ENCODE assay signal across 2 cellular contexts in genomic region chr6:132252113-132252512, GRCh38.
TF ChIP-seq lines count a peak whose summit lies in the region.

No MANE protein-coding gene starts in this region.

TF ChIP-seq in GM23338, 12 proteins besides CTCF, POLR2A, EP300 and RAD21 (continued from another document):
- TF ChIP-seq REST (IDR thresholded peaks at IDR 0.05; ENCODE audit: unreplicated experiment), result no peak
- no peak for TF ChIP-seq ZNF114 (CRISPR knock-in tag; IDR thresholded peaks at IDR 0.05)
- TF ChIP-seq ETS1 (IDR thresholded peaks at IDR 0.05), result no peak
- TF ChIP-seq CREB1 (CRISPR knock-in tag; IDR thresholded peaks at IDR 0.05; ENCODE audit: low read depth), result no peak
- no peak for TF ChIP-seq ZNF331 (CRISPR knock-in tag; IDR thresholded peaks at IDR 0.05; ENCODE audit: low read depth)
- no peak for TF ChIP-seq EZH2 (IDR thresholded peaks at IDR 0.05; ENCODE audit: low read depth, unreplicated experiment)
- no peak for TF ChIP-seq EZH2phosphoT487 (IDR thresholded peaks at IDR 0.05; ENCODE audit: unreplicated experiment)
- no peak for TF ChIP-seq ZNF462 (CRISPR knock-in tag; IDR thresholded peaks at IDR 0.05)

TF ChIP-seq in H1, 55 proteins besides CTCF, POLR2A, EP300 and RAD21 (continued from another document):
- TF ChIP-seq GABPA (IDR thresholded peaks at IDR 0.05; ENCODE audit: borderline replicate concordance, insufficient read depth, low read length) (no peak), CHD7 (IDR thresholded peaks at IDR 0.05; ENCODE audit: insufficient replicate concordance, low read length) (no peak), E2F6 (IDR thresholded peaks at IDR 0.05) (no peak), CBX8 (IDR thresholded peaks at IDR 0.05; ENCODE audit: borderline replicate concordance, low read depth, low read length) (no peak), BACH1 (IDR thresholded peaks at IDR 0.05; ENCODE audit: low read length) (no peak), SP4 (IDR thresholded peaks at IDR 0.05; ENCODE audit: low read length) (no peak), SP1 (IDR thresholded peaks at IDR 0.05; ENCODE audit: low read depth, low read length) (no peak), SIRT6 (IDR thresholded peaks at IDR 0.05; ENCODE audit: low read length) (no peak), MAFK (IDR thresholded peaks at IDR 0.05; ENCODE audit: low read depth, low read length) (no peak), KDM1A (IDR thresholded peaks at IDR 0.05; ENCODE audit: borderline replicate concordance, low read length) (no peak), HDAC2 (IDR thresholded peaks at IDR 0.05; ENCODE audit: borderline replicate concordance in 1 of 2, low read depth in 2 of 2, low read length in 2 of 2) (no peak), SP2 (IDR thresholded peaks at IDR 0.05; ENCODE audit: low read length) (no peak), POU5F1 (IDR thresholded peaks at IDR 0.05; ENCODE audit: low read depth, low read length) (no peak)
TF ChIP-seq in H1: peak in this region for 0.
